In genomic region chr1:12078938-12079861, GRCh38 we compare ENCODE assay signal across 8 cellular contexts. TPM values are rescaled to one million over a fixed set of nuclear protein-coding genes. Genes with fewer than 3 reads are reported as not detected.
A peak's percentile ranks its signal among the peaks of the same experiment; 100 is the strongest.
DNase-seq lines count a peak whose midpoint lies in the region; ATAC-seq and TF ChIP-seq lines count a peak whose summit lies in the region.

No MANE protein-coding gene starts in this region.

- no peak overlapping the region for H2BK5ac ChIP-seq in IMR-90 (ENCODE audit: low read depth, low read length, poor library complexity, severe bottlenecking)

- no peaks in the 10 kb centered on the region for H3K36me3 ChIP-seq in IMR-90 (ENCODE audit: control insufficient read depth, insufficient read depth, low read length)

- no peak overlapping the region for H3K27ac ChIP-seq in IMR-90 (ENCODE audit: insufficient read depth, low read length)

- no peak overlapping the region for H4K5ac ChIP-seq in IMR-90 (ENCODE audit: low read depth, low read length)

- H3K9me3 Mint-ChIP-seq in nephron, result peaks cover 7% of the 10 kb centered on the region

- no peak overlapping the region for H3K14ac ChIP-seq in IMR-90 (replicated peaks; ENCODE audit: low read depth, low read length)

- no peaks in the 10 kb centered on the region for H3K36me3 Mint-ChIP-seq in nephron (ENCODE audit: low read depth)

- TF ChIP-seq POLR2A in IMR-90 (IDR thresholded peaks at IDR 0.05; ENCODE audit: low read depth, low read length), result no peak

- no peaks in the 10 kb centered on the region for H4K20me1 ChIP-seq in IMR-90 (ENCODE audit: insufficient read depth, low read length)

- DNase-seq in NOMO-1 (lab: John Stamatoyannopoulos, UW; ENCODE audit: unreplicated experiment in 2 of 2) (peak; percentile 5 to 8), NOMO-1 treated with dmso at 0.1 percent for 144 hours (lab: John Stamatoyannopoulos, UW; ENCODE audit: unreplicated experiment) (no peak), IMR-90 (peak; percentile 47), T follicular helper cell (ENCODE audit: low read depth) (peak; percentile 6), dermis blood vessel endothelial cell (peak; percentile 63), hippocampal formation (lab: John Stamatoyannopoulos, UW) (no peak)

- no peaks in the 10 kb centered on the region for H3K79me1 ChIP-seq in IMR-90 (ENCODE audit: low read depth in 1 of 2, low read length in 2 of 2)

- peaks cover 12% of the 10 kb centered on the region for H3K9me3 ChIP-seq in IMR-90 (ENCODE audit: control insufficient read depth, insufficient read depth, low read length)

- peak overlapping the region; percentile 56 to 90 (median 74) for H3K27ac Mint-ChIP-seq in nephron

- H3K27me3 Mint-ChIP-seq in nephron (ENCODE audit: low read depth), result peaks cover 8% of the 10 kb centered on the region

- CTCF ChIA-PET in IMR-90 (lab: Yijun Ruan, JAX), result interaction anchor here (0.6 to 1.9 kb wide), 6 partner anchors 10 to 148 kb away, joined by 3 to 8 read pairs (median 4); partner anchors contain the start of gene MIIP

- H3K4me1 Mint-ChIP-seq in nephron, result peaks cover 17% of the 10 kb centered on the region

- H3K4me2 ChIP-seq in IMR-90 (ENCODE audit: low read depth, low read length), result no peak overlapping the region

- TF ChIP-seq CTCF in IMR-90 (conservative IDR thresholded peaks at IDR 0.05; ENCODE audit: low read depth, low read length) (peak; percentile 63), nephron (IDR thresholded peaks at IDR 0.05; ENCODE audit: unreplicated experiment in 3 of 3) (peak; percentile 66 to 69 (median 67))

- H4K8ac ChIP-seq in IMR-90 (ENCODE audit: low read depth in 2 of 2, low read length in 2 of 2), result no peak overlapping the region

- POLR2A ChIA-PET in IMR-90 (lab: Charles Lee; ENCODE audit: unreplicated experiment), result no interaction called here

- WGBS in IMR-90 (ENCODE audit: extremely low coverage in 2 of 2, insufficient read length in 1 of 2), 2 experiments, result 60% methylated on average over 1 of the region's 23 CpGs; no CpG with 5 or more reads in 1 of the 2 experiments

- TF ChIP-seq RAD21 in IMR-90 (IDR thresholded peaks at IDR 0.05; ENCODE audit: low read length), result peak; percentile 67

- peaks cover 10% of the 10 kb centered on the region for H3K4me1 ChIP-seq in IMR-90 (ENCODE audit: control insufficient read depth, insufficient read depth, low read length)

- H3K9ac ChIP-seq in IMR-90 (ENCODE audit: low read depth, low read length), result no peak overlapping the region

- peak overlapping the region; percentile 82 for H2AFZ ChIP-seq in IMR-90 (replicated peaks; ENCODE audit: low read length, poor library complexity)

- in situ Hi-C loops in IMR-90 (cut with MboI; ENCODE audit: low sequenced_read_pairs), result no loop called here

- no peak overlapping the region for H3K4ac ChIP-seq in IMR-90 (ENCODE audit: low read depth, low read length)

- peaks cover 6% of the 10 kb centered on the region; the same call in 1 of the 2 replicates for H3K27me3 ChIP-seq in IMR-90 (ENCODE audit: control insufficient read depth, insufficient read depth, low read length)

- BruUV-seq in IMR-90 (replicated peaks; lab: Mats Ljungman, UMichigan), result no TSS peak

- H3K18ac ChIP-seq in IMR-90 (ENCODE audit: low read depth, low read length), result no peak overlapping the region

- H2AK9ac ChIP-seq in IMR-90 (replicated peaks; ENCODE audit: low read depth, low read length, poor library complexity), result no peak overlapping the region

- H4K91ac ChIP-seq in IMR-90 (ENCODE audit: insufficient read depth, low read depth, low read length), result no peak overlapping the region

- 0 out of 2 replicates have a peak, but pooled peaks cover 3% of the 10 kb centered on the region for H3K9me1 ChIP-seq in IMR-90 (ENCODE audit: insufficient read depth, low read length)

- no peak overlapping the region for H3K4me3 ChIP-seq in IMR-90 (ENCODE audit: insufficient read depth, low read depth, low read length)

- no peak overlapping the region for H3K23ac ChIP-seq in IMR-90 (ENCODE audit: low read depth, low read length)

- H2BK120ac ChIP-seq in IMR-90 (ENCODE audit: low read depth, low read length), result no peak overlapping the region

- ATAC-seq in GM21447 (IDR thresholded peaks at IDR 0.05; ENCODE audit: unreplicated experiment) (peak; percentile 51), IMR-90 (ENCODE audit: low read depth) (peak; percentile 69)

- H2BK15ac ChIP-seq in IMR-90 (ENCODE audit: low read depth, low read length), result no peak overlapping the region

- intact Hi-C loops in IMR-90 (cut with micrococcal nuclease), result loop anchor here (1.0 kb wide), 1 partner anchor 60 kb away; the partner anchor contains the start of gene MIIP

- no peak overlapping the region for H2AK5ac ChIP-seq in IMR-90 (ENCODE audit: low read depth, low read length)

- dilution Hi-C loops in IMR-90 (cut with HindIII; ENCODE audit: low sequenced_read_pairs, unreplicated experiment), result no loop called here

- H3K56ac ChIP-seq in IMR-90 (ENCODE audit: extremely low read depth, insufficient read depth, low read length), result no peak overlapping the region

- no peak overlapping the region for H3K4me3 Mint-ChIP-seq in nephron

- H2BK20ac ChIP-seq in IMR-90 (ENCODE audit: low read depth, low read length), result no peak overlapping the region

TF ChIP-seq in IMR-90, 13 proteins besides CTCF, POLR2A, EP300 and RAD21:
- TF ChIP-seq MAZ (IDR thresholded peaks at IDR 0.05; ENCODE audit: borderline replicate concordance, low read depth, low read length) (peak; percentile 51; the same call in 1 of the 2 replicates), RFX5 (IDR thresholded peaks at IDR 0.05; ENCODE audit: low read depth, low read length) (no peak), SMC3 (IDR thresholded peaks at IDR 0.05; ENCODE audit: low read depth, low read length) (peak; percentile 69)

RNA-seq across cellular contexts. Expression of gene TNFRSF8, which starts 16.1 kb away (rescaled TPM):
- under 0.01 TPM in 2 replicates for total RNA-seq in IMR-90 (2012; rRNA removed)
- polyA plus RNA-seq in IMR-90 (2012; rRNA removed), result 0.31 and 0.37 TPM in 2 replicates
- polyA plus RNA-seq in IMR-90 (2012; cell fraction: cytosol; rRNA removed), result 0.35 and 0.56 TPM in 2 replicates
- 0.54 and 0.72 TPM in 2 replicates for polyA plus RNA-seq in IMR-90 (2012; cell fraction: nucleus; rRNA removed; ENCODE audit: low replicate concordance)
- 0.33 and 0.34 TPM in 2 replicates for total RNA-seq in dermis blood vessel endothelial cell

RNA-seq across cellular contexts. Expression of gene MIIP, which starts 59.9 kb away (rescaled TPM):
- total RNA-seq in IMR-90 (2012; rRNA removed) (12.2 and 14.2 TPM in 2 replicates), dermis blood vessel endothelial cell (39.2 and 45.4 TPM in 2 replicates)
- 23.7 and 28.7 TPM in 2 replicates for polyA plus RNA-seq in IMR-90 (2012; rRNA removed)
- 12.9 and 18.5 TPM in 2 replicates for polyA plus RNA-seq in IMR-90 (2012; cell fraction: cytosol; rRNA removed)
- 74.8 and 224 TPM in 2 replicates for polyA plus RNA-seq in IMR-90 (2012; cell fraction: nucleus; rRNA removed; ENCODE audit: low replicate concordance)

Comparison
In these comparisons a context has a peak if more than half of its experiments do, and no peak if none do; other contexts are left out.
1. DNase-seq: peak in NOMO-1 (2 of 2), IMR-90 (single experiment), T follicular helper cell (single experiment) and dermis blood vessel endothelial cell (single experiment); none in NOMO-1 treated with dmso at 0.1 percent for 144 hours (single experiment) and hippocampal formation (0 of 2).